13 cellular contexts compared by ENCODE assay signal in the genomic region with DNA sequence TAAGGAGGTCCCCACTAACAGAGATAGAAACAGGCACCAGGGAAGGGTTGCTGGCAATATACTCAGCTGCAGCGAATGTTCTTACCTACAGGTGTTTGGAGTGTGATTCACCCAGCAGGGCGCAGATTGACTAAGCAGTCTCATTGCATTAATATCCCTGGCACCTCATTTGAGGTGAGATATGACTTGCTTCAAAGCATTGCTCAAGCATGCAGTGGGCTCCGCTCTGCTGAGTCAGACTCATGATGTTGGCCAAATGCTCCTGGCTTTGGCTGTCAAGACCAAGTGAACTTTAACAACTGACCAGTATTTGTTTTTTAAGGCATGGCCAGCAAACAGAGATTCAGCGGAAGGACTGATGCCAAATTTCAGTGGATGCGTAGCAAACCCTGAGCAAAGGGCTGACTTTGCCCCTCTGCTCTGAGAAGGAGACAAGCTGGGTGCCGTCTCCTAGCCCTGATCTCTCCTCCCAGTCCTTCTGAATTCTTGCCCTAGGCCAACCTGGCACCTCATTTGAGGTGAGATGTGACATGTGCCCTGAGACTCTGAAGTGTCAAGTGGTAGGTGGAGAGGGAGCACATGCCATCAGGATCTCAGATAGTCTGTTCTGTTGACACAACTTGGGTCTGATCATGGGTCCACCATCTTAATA.
DNase-seq lines count a peak whose midpoint lies in the region; ATAC-seq and TF ChIP-seq lines count a peak whose summit lies in the region.
"Had no signal": no experiment of that assay in that cellular context is flagged by ENCODE, and none has a peak within 500 bp of the region (broad histone marks: within the 10 kb centered on the region; RNA-seq: fewer than 3 reads in every experiment).

No MANE protein-coding gene starts in this region.

- peaks cover 57% of the 10 kb centered on the region for H3K27me3 Mint-ChIP-seq in activated CD8-positive, alpha-beta memory T cell treated with anti-CD3 and anti-CD28 coated beads, Interleukin-2, amount 10 ng/mL, durations not matched to agents 7 days and 5 days
- H3K27me3 Mint-ChIP-seq in CD4-positive, alpha-beta memory T cell, result peaks cover 21 to 35% of the 10 kb centered on the region in 2 donors

- no peak overlapping the region for H3K9ac ChIP-seq in mesendoderm (ENCODE audit: low read length)

- peaks cover 2% of the 10 kb centered on the region for H3K36me3 Mint-ChIP-seq in activated CD8-positive, alpha-beta memory T cell treated with anti-CD3 and anti-CD28 coated beads, Interleukin-2, amount 10 ng/mL, durations not matched to agents 7 days and 5 days
- H3K36me3 Mint-ChIP-seq in CD4-positive, alpha-beta memory T cell, result no peaks in the 10 kb centered on the region
- H3K36me3 Mint-ChIP-seq: type B pancreatic cell had no signal

- WGBS in mesendoderm (ENCODE audit: extremely low coverage, insufficient coverage, low lambda C conversion rate), result no CpG with 5 or more reads among the region's 6 CpGs

- H3K79me2 ChIP-seq in mesendoderm (ENCODE audit: control insufficient read depth, insufficient read depth, low read length), result no peaks in the 10 kb centered on the region

- peaks cover 4% of the 10 kb centered on the region for H3K9me3 Mint-ChIP-seq in activated CD8-positive, alpha-beta memory T cell treated with anti-CD3 and anti-CD28 coated beads, Interleukin-2, amount 10 ng/mL, durations not matched to agents 7 days and 5 days (ENCODE audit: low read depth)
- peaks cover 0 to 22% (median 8%) of the 10 kb centered on the region in 8 donors for H3K9me3 Mint-ChIP-seq in CD4-positive, alpha-beta memory T cell
- H3K9me3 Mint-ChIP-seq: type B pancreatic cell had no signal

- TF ChIP-seq CTCF in upper lobe of right lung (IDR thresholded peaks at IDR 0.05), result no peak

- no peak overlapping the region for H2BK120ac ChIP-seq in mesendoderm (ENCODE audit: low read depth, low read length)

- CTCF ChIA-PET in activated CD8-positive, alpha-beta memory T cell treated with anti-CD3 and anti-CD28 coated beads, Interleukin-2, amount 10 ng/mL, durations not matched to agents 7 days and 5 days (lab: Charles Lee), result interaction anchor here (1.4 kb wide), 1 partner anchor 12 kb away, joined by 3 read pairs; no protein-coding TSS in a partner anchor
- CTCF ChIA-PET in CD4-positive, alpha-beta memory T cell (lab: Charles Lee; ENCODE audit: partially characterized antibody), result no interaction called here

- no peak overlapping the region for H2BK15ac ChIP-seq in mesendoderm (replicated peaks; ENCODE audit: low read depth)

- H3K18ac ChIP-seq in mesendoderm (ENCODE audit: low read length), result no peak overlapping the region

- H3K27me3 ChIP-seq in mesendoderm (ENCODE audit: insufficient read depth, low read length, poor library complexity) (no peaks in the 10 kb centered on the region), upper lobe of right lung (no peaks in the 10 kb centered on the region)
- H3K27me3 ChIP-seq in CD4-positive, alpha-beta memory T cell (ENCODE audit: insufficient read depth, low read length), result peaks cover 3% of the 10 kb centered on the region
- H3K27me3 ChIP-seq: ascending aorta had no signal

- no peak overlapping the region for H2AK5ac ChIP-seq in mesendoderm (ENCODE audit: low read length)

- H3K4me3 ChIP-seq in mesendoderm (ENCODE audit: low read length) (no peak overlapping the region), upper lobe of right lung (no peak overlapping the region)
- no peak overlapping the region for H3K4me3 ChIP-seq in CD4-positive, alpha-beta memory T cell (ENCODE audit: low read length in 2 of 2)
- H3K4me3 ChIP-seq: ascending aorta, SJSA1 had no signal

- DNase-seq in activated CD8-positive, alpha-beta memory T cell treated with anti-CD3 and anti-CD28 coated beads, Interleukin-2, amount 10 ng/mL, durations not matched to agents 7 days and 5 days, result peak; percentile 45
- no peak for DNase-seq in activated CD8-positive, alpha-beta memory T cell treated with anti-CD3 and anti-CD28 coated beads, Interleukin-2, amount 50 U/mL, for 4 hours
- peak; percentile 87 for DNase-seq in amniotic epithelial cell (ENCODE audit: low read depth)
- peak; percentile 44 for DNase-seq in mesendoderm
- no peak for DNase-seq in NCI-H1436 (lab: John Stamatoyannopoulos, UW)
- no peak for DNase-seq in CD4-positive, alpha-beta memory T cell
- no peak for DNase-seq in upper lobe of right lung
- DNase-seq: activated CD4-positive, alpha-beta T cell treated with anti-CD3 and anti-CD28 coated beads for 4 hours; left cardiac atrium had no signal

- H3K4me1 Mint-ChIP-seq in activated CD8-positive, alpha-beta memory T cell treated with anti-CD3 and anti-CD28 coated beads, Interleukin-2, amount 10 ng/mL, durations not matched to agents 7 days and 5 days, result peaks cover 8% of the 10 kb centered on the region
- no peaks in the 10 kb centered on the region for H3K4me1 Mint-ChIP-seq in CD4-positive, alpha-beta memory T cell

- ATAC-seq in activated CD8-positive, alpha-beta memory T cell treated with anti-CD3 and anti-CD28 coated beads, Interleukin-2, amount 10 ng/mL, durations not matched to agents 7 days and 5 days, result peak; percentile 68
- ATAC-seq in HG03442 (IDR thresholded peaks at IDR 0.05; ENCODE audit: unreplicated experiment) (peak; percentile 91), upper lobe of right lung (no peak)

- H3K4me3 Mint-ChIP-seq in activated CD8-positive, alpha-beta memory T cell treated with anti-CD3 and anti-CD28 coated beads, Interleukin-2, amount 10 ng/mL, durations not matched to agents 7 days and 5 days, result no peak overlapping the region
- H3K4me3 Mint-ChIP-seq in CD4-positive, alpha-beta memory T cell, result no peak overlapping the region
- H3K4me3 Mint-ChIP-seq: type B pancreatic cell had no signal

- H3K27ac ChIP-seq in mesendoderm (ENCODE audit: low read depth, low read length), result no peak overlapping the region
- no peak overlapping the region for H3K27ac ChIP-seq in CD4-positive, alpha-beta memory T cell (ENCODE audit: low read depth, low read length)
- no peak overlapping the region for H3K27ac ChIP-seq in upper lobe of right lung
- H3K27ac ChIP-seq: ascending aorta, SJSA1 had no signal

- H3K4me1 ChIP-seq in mesendoderm (ENCODE audit: control insufficient read depth, low read depth, low read length) (peaks cover 2% of the 10 kb centered on the region), upper lobe of right lung (no peaks in the 10 kb centered on the region)
- no peaks in the 10 kb centered on the region for H3K4me1 ChIP-seq in CD4-positive, alpha-beta memory T cell (ENCODE audit: insufficient read depth, low read length)
- H3K4me1 ChIP-seq: ascending aorta, SJSA1 had no signal

- no peak overlapping the region for H3K56ac ChIP-seq in mesendoderm (ENCODE audit: low read length)

- no peak overlapping the region for H3K23ac ChIP-seq in mesendoderm (ENCODE audit: low read length)

- H2BK5ac ChIP-seq in mesendoderm (ENCODE audit: low read length), result no peak overlapping the region

- H3K79me1 ChIP-seq in mesendoderm (ENCODE audit: low read length), result no peaks in the 10 kb centered on the region

- no peak overlapping the region for H3K4me2 ChIP-seq in mesendoderm (ENCODE audit: low read length)

- no peak overlapping the region for H3K27ac Mint-ChIP-seq in activated CD8-positive, alpha-beta memory T cell treated with anti-CD3 and anti-CD28 coated beads, Interleukin-2, amount 10 ng/mL, durations not matched to agents 7 days and 5 days
- H3K27ac Mint-ChIP-seq in CD4-positive, alpha-beta memory T cell, result peak overlapping the region in 1 of 7 donors; percentile 38
- H3K27ac Mint-ChIP-seq: type B pancreatic cell had no signal

- POLR2A ChIA-PET in CD4-positive, alpha-beta memory T cell (lab: Charles Lee; ENCODE audit: partially characterized antibody), result no interaction called here

- no peak overlapping the region for H4K8ac ChIP-seq in mesendoderm (ENCODE audit: low read depth, low read length)

- H3K9me3 ChIP-seq in CD4-positive, alpha-beta memory T cell (ENCODE audit: control insufficient read depth in 1 of 2, low read length in 2 of 2), result no peaks in the 10 kb centered on the region
- no peaks in the 10 kb centered on the region for H3K9me3 ChIP-seq in upper lobe of right lung
- H3K9me3 ChIP-seq: SJSA1 had no signal

- no peak overlapping the region for H3K4ac ChIP-seq in mesendoderm (ENCODE audit: low read depth, low read length)

- no peak overlapping the region for H4K5ac ChIP-seq in mesendoderm (ENCODE audit: low read length)

- no peaks in the 10 kb centered on the region for H3K36me3 ChIP-seq in mesendoderm (ENCODE audit: control insufficient read depth, insufficient read depth, low read length)
- H3K36me3 ChIP-seq in CD4-positive, alpha-beta memory T cell (ENCODE audit: insufficient read depth, low read length), result no peaks in the 10 kb centered on the region
- H3K36me3 ChIP-seq in upper lobe of right lung, result no peaks in the 10 kb centered on the region
- H3K36me3 ChIP-seq: ascending aorta, SJSA1 had no signal

- intact Hi-C loops in CD4-positive, alpha-beta memory T cell (cut with micrococcal nuclease), result no loop called here
- intact Hi-C loops in upper lobe of right lung (cut with DNase I), result no loop called here

Comparison
In these comparisons a context has a peak if more than half of its experiments do, and no peak if none do; other contexts are left out.
1. DNase-seq: peak in activated CD8-positive, alpha-beta memory T cell treated with anti-CD3 and anti-CD28 coated beads, Interleukin-2, amount 10 ng/mL, durations not matched to agents 7 days and 5 days (single experiment), amniotic epithelial cell (single experiment) and mesendoderm (single experiment); none in activated CD8-positive, alpha-beta memory T cell treated with anti-CD3 and anti-CD28 coated beads, Interleukin-2, amount 50 U/mL, for 4 hours (single experiment), NCI-H1436 (single experiment), CD4-positive, alpha-beta memory T cell (0 of 5) and upper lobe of right lung (single experiment).